Comparison of ENCODE assay signal across 8 cellular contexts in the genomic region with DNA sequence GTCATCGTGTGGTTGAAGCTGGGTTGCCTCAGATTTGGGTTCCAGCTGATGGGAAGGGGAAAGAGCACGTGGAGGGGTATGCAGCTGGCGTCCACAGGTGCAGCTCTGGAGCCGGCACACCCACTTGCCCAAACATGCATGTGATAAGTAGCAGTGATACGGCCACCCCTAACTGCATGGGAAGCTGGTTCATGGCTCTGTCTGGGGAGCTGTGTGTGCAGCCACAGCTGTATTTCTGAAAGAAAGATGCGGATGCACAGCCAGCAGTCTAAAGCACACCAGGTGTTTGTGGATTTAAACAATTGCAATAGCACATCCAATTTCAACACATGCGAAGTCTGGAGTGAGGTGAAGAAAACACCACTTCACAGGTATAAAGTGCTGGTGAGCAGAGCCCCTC.
A peak's percentile ranks its signal among the peaks of the same experiment; 100 is the strongest.
DNase-seq lines count a peak whose midpoint lies in the region; ATAC-seq and TF ChIP-seq lines count a peak whose summit lies in the region.

No MANE protein-coding gene starts in this region.

- H3K36me3 ChIP-seq in CD8-positive, alpha-beta memory T cell (ENCODE audit: insufficient read depth, low read length): no peaks in the 10 kb centered on the region
- H3K36me3 ChIP-seq in SJCRH30: no peaks in the 10 kb centered on the region
- H3K36me3 ChIP-seq in thyroid gland: no peaks in the 10 kb centered on the region

- peaks cover 17% of the 10 kb centered on the region for H3K4me1 ChIP-seq in CD8-positive, alpha-beta memory T cell (ENCODE audit: insufficient read depth, low read length)
- H3K4me1 ChIP-seq in SJCRH30: peaks cover 12% of the 10 kb centered on the region; the same call in 1 of the 2 replicates
- H3K4me1 ChIP-seq in thyroid gland: no peaks in the 10 kb centered on the region

- no peaks in the 10 kb centered on the region for H3K27me3 ChIP-seq in CD8-positive, alpha-beta memory T cell (ENCODE audit: insufficient read depth, low read length, poor library complexity, severe bottlenecking)
- no peaks in the 10 kb centered on the region for H3K27me3 ChIP-seq in SJCRH30
- H3K27me3 ChIP-seq in thyroid gland: no peaks in the 10 kb centered on the region

- peak overlapping the region in 6 of 7 donors; percentile 72 to 84 (median 80) for H3K4me3 Mint-ChIP-seq in CD8-positive, alpha-beta memory T cell

- no peaks in the 10 kb centered on the region for H3K36me3 Mint-ChIP-seq in CD8-positive, alpha-beta memory T cell

- 81 to 89% methylated on average over 7 of the region's 7 CpGs for WGBS in thyroid gland, 2 donors

- ATAC-seq in GM19324 (IDR thresholded peaks at IDR 0.05; ENCODE audit: low FRiP score, unreplicated experiment) (peak; percentile 43), HG03025 (IDR thresholded peaks at IDR 0.05; ENCODE audit: low FRiP score, unreplicated experiment) (peak; percentile 68)

- H3K4me1 Mint-ChIP-seq in CD8-positive, alpha-beta memory T cell: peaks cover 17 to 29% (median 19%) of the 10 kb centered on the region in 3 donors

- peak overlapping the region in 5 of 8 donors; percentile 54 to 92 (median 73) for H3K27ac Mint-ChIP-seq in CD8-positive, alpha-beta memory T cell

- no peak for DNase-seq in CD8-positive, alpha-beta memory T cell
- DNase-seq in SJCRH30 (peak in 1 of 2 experiments; percentile 22), mesenteric fat pad (ENCODE audit: low spot score) (no peak), foreskin melanocyte (no peak), thyroid gland (no peak), iPS-NIHi11 (ENCODE audit: low spot score) (no peak)

- CTCF ChIA-PET in CD8-positive, alpha-beta memory T cell (lab: Charles Lee): interaction anchor here (1.6 kb wide), 1 partner anchor 52 kb away, joined by 7 read pairs; no protein-coding TSS in a partner anchor

- POLR2A ChIA-PET in CD8-positive, alpha-beta memory T cell (lab: Charles Lee): interaction anchor here (0.7 kb wide), 1 partner anchor 306 kb away, joined by 3 read pairs; no protein-coding TSS in a partner anchor

- H3K27ac ChIP-seq in CD8-positive, alpha-beta memory T cell (ENCODE audit: low read depth, low read length): no peak overlapping the region
- H3K27ac ChIP-seq in SJCRH30: peak overlapping the region; percentile 58
- H3K27ac ChIP-seq in thyroid gland: no peak overlapping the region

- no peaks in the 10 kb centered on the region for H3K9me3 ChIP-seq in CD8-positive, alpha-beta memory T cell (ENCODE audit: low read length)
- H3K9me3 ChIP-seq in SJCRH30 (replicated peaks) (no peaks in the 10 kb centered on the region), thyroid gland (no peaks in the 10 kb centered on the region)

- no peaks in the 10 kb centered on the region for H3K9me3 Mint-ChIP-seq in CD8-positive, alpha-beta memory T cell

- no peak for TF ChIP-seq CTCF in thyroid gland (IDR thresholded peaks at IDR 0.05)

- intact Hi-C loops in thyroid gland (cut with DNase I): no loop called here

- H3K27me3 Mint-ChIP-seq in CD8-positive, alpha-beta memory T cell: no peaks in the 10 kb centered on the region

- TF ChIP-seq POLR2A in thyroid gland (IDR thresholded peaks at IDR 0.05): no peak

- H3K4me3 ChIP-seq in CD8-positive, alpha-beta memory T cell (ENCODE audit: low read length): peak overlapping the region; percentile 26
- no peak overlapping the region for H3K4me3 ChIP-seq in SJCRH30
- no peak overlapping the region for H3K4me3 ChIP-seq in thyroid gland (replicated peaks in 1 of 3)
